In the genomic region with DNA sequence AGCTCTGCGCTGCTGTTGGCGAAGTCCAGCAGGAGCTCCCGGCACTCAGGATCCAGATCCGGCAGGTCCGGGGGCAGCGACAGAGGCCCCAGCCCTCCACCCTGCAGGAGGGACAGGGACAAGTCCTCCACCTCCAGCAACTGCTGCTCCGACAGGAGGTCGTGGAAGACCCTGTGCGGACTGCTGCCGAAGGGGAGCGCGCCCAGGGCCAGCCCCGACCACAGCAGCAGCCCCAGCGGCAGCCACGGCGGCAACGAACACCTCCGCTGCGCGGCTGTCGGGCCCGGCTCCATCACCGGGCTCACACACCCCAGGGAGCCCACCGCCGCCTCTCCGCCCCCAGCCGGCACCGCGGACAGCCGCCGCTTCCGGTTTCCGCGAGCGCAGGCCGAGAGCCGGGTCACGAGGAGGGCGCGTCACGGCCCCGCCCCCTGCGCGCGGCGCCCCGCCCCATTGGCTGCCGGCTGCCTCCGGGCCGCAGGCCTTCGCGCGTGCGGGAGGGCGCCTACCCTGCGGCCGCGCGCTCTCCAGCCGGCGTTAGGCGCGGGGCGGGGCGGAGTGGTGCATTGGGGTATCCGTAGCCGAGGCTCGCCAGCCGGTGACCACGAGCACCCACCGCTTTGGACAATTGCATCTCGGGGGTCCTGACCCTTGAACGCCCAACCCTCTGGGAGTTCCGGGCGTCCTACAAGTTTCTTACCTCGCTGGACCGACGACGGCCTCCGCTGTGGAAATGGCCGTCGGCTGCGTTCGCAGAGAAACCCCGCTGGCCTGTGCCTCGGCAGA, we compare ENCODE assay signal across 8 cellular contexts. TPM values are rescaled to one million over a fixed set of nuclear protein-coding genes. Genes with fewer than 3 reads are reported as not detected.
DNase-seq lines count a peak whose midpoint lies in the region; ATAC-seq and TF ChIP-seq lines count a peak whose summit lies in the region.

OSTM1 (minus strand) TSS at position 383 of the 786 bp plus-strand sequence; CDS start at position 293, 90 bp downstream.

- H3K9me3 ChIP-seq in Peyer's patch: no peaks in the 10 kb centered on the region

- peak within 1 kb of the TSS; percentile 73 for H3K4me3 Mint-ChIP-seq in stimulated activated effector memory CD8-positive, alpha-beta T cell treated with anti-CD3 and anti-CD28 coated beads, Interleukin-12 subunit alpha, Interleukin-12 subunit beta, amount 100 ng/mL, for 72 hours

- no peaks in the 10 kb centered on the region for H3K36me3 Mint-ChIP-seq in stimulated activated effector memory CD8-positive, alpha-beta T cell treated with anti-CD3 and anti-CD28 coated beads, Interleukin-12 subunit alpha, Interleukin-12 subunit beta, amount 100 ng/mL, for 72 hours

- H3K27me3 ChIP-seq in Peyer's patch: no peaks in the 10 kb centered on the region

- TF ChIP-seq RAD21 in Ishikawa (IDR thresholded peaks at IDR 0.05; ENCODE audit: low read depth): no peak

- no peaks in the 10 kb centered on the region for H3K36me3 ChIP-seq in Peyer's patch

- H3K27ac ChIP-seq in Peyer's patch: peak within 1 kb of the TSS; percentile 85 to 89 (median 88)

- peak within 1 kb of the TSS; percentile 88 to 100 (median 97) for H3K4me3 ChIP-seq in Peyer's patch

- peaks cover 22% of the 10 kb centered on the region for H3K4me1 Mint-ChIP-seq in stimulated activated effector memory CD8-positive, alpha-beta T cell treated with anti-CD3 and anti-CD28 coated beads, Interleukin-12 subunit alpha, Interleukin-12 subunit beta, amount 100 ng/mL, for 72 hours

- peak; percentile 88 to 93 for TF ChIP-seq POLR2A in Peyer's patch (IDR thresholded peaks at IDR 0.05)

- peak; percentile 97 for ATAC-seq in GM21576 (IDR thresholded peaks at IDR 0.05; ENCODE audit: unreplicated experiment)
- ATAC-seq in esophagus mucosa: peak; percentile 99
- peak; percentile 98 for ATAC-seq in stimulated activated effector memory CD8-positive, alpha-beta T cell treated with anti-CD3 and anti-CD28 coated beads, Interleukin-12 subunit alpha, Interleukin-12 subunit beta, amount 100 ng/mL, for 72 hours

- peak within 1 kb of the TSS; percentile 68 for H3K27ac Mint-ChIP-seq in stimulated activated effector memory CD8-positive, alpha-beta T cell treated with anti-CD3 and anti-CD28 coated beads, Interleukin-12 subunit alpha, Interleukin-12 subunit beta, amount 100 ng/mL, for 72 hours

- peak; percentile 80 for DNase-seq in DMS153 (lab: John Stamatoyannopoulos, UW)
- DNase-seq in Peyer's patch: peak; percentile 89 to 96 (median 96)
- DNase-seq in activated T-cell treated with anti-CD3 and anti-CD28 coated beads, Interleukin-2, amount 50 U/mL, for 48 hours: peak; percentile 94 to 97
- peak; percentile 89 for DNase-seq in myocyte (ENCODE audit: low read depth)
- DNase-seq in stimulated activated effector memory CD8-positive, alpha-beta T cell treated with anti-CD3 and anti-CD28 coated beads, Interleukin-12 subunit alpha, Interleukin-12 subunit beta, amount 100 ng/mL, for 72 hours (ENCODE audit: low spot score in 2 of 2): peak; percentile 93 to 95

- TF ChIP-seq CTCF in Peyer's patch (IDR thresholded peaks at IDR 0.05): peak in 1 of 6 experiments; percentile 16

- H3K9me3 Mint-ChIP-seq in stimulated activated effector memory CD8-positive, alpha-beta T cell treated with anti-CD3 and anti-CD28 coated beads, Interleukin-12 subunit alpha, Interleukin-12 subunit beta, amount 100 ng/mL, for 72 hours: no peaks in the 10 kb centered on the region

- H3K4me1 ChIP-seq in Peyer's patch: peaks cover 0 to 15% (median 3%) of the 10 kb centered on the region in 4 donors

- TF ChIP-seq EP300 in Ishikawa (IDR thresholded peaks at IDR 0.05; ENCODE audit: borderline replicate concordance): no peak

TF ChIP-seq in Ishikawa, 13 proteins besides CTCF, POLR2A, EP300 and RAD21:
- TF ChIP-seq CREB1 (IDR thresholded peaks at IDR 0.05; ENCODE audit: low read depth) (peak; percentile 55; the same call in 1 of the 2 replicates), TCF12 (IDR thresholded peaks at IDR 0.05; ENCODE audit: low read depth) (0 out of 2 replicates have a peak, but pooled peaks have one; percentile 25), TEAD4 (IDR thresholded peaks at IDR 0.05) (0 out of 2 replicates have a peak, but pooled peaks have one; percentile 22), ZBTB7A (IDR thresholded peaks at IDR 0.05; ENCODE audit: low read depth) (0 out of 2 replicates have a peak, but pooled peaks have one; percentile 57), TAF1 (IDR thresholded peaks at IDR 0.05; ENCODE audit: low read depth) (peak; percentile 44), MAX (IDR thresholded peaks at IDR 0.05) (peak; percentile 92), EGR1 (IDR thresholded peaks at IDR 0.05) (no peak), NFIC (IDR thresholded peaks at IDR 0.05) (peak; percentile 37; the same call in 1 of the 2 replicates), CEBPB (IDR thresholded peaks at IDR 0.05) (no peak), YY1 (IDR thresholded peaks at IDR 0.05; ENCODE audit: low read depth) (peak; percentile 75; the same call in 1 of the 2 replicates), REST (IDR thresholded peaks at IDR 0.05; ENCODE audit: low read depth) (peak; percentile 62), FOXM1 (IDR thresholded peaks at IDR 0.05; ENCODE audit: borderline replicate concordance, low read depth) (no peak)
- TF ChIP-seq, protein P1, sequence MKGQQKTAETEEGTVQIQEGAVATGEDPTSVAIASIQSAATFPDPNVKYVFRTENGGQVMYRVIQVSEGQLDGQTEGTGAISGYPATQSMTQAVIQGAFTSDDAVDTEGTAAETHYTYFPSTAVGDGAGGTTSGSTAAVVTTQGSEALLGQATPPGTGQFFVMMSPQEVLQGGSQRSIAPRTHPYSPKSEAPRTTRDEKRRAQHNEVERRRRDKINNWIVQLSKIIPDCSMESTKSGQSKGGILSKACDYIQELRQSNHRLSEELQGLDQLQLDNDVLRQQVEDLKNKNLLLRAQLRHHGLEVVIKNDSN (IDR thresholded peaks at IDR 0.05): peak; percentile 93

RNA-seq across cellular contexts. Expression of gene OSTM1, which starts in this region (rescaled TPM):
- total RNA-seq in Peyer's patch: 10 to 100 TPM; 25.6 to 47.0 (median 36.6) TPM
- total RNA-seq in esophagus mucosa: 12.8 TPM
- total RNA-seq in myocyte: 96.9 and 123 TPM in 2 replicates
- polyA plus RNA-seq in myocyte (2012): 42.2 TPM

Comparison
In these comparisons a context has a peak if more than half of its experiments do, and no peak if none do; other contexts are left out.
1. Peak in every context shown above with its lines: DNase-seq, ATAC-seq, H3K4me3 ChIP-seq and H3K27ac ChIP-seq.